In the genomic region with DNA sequence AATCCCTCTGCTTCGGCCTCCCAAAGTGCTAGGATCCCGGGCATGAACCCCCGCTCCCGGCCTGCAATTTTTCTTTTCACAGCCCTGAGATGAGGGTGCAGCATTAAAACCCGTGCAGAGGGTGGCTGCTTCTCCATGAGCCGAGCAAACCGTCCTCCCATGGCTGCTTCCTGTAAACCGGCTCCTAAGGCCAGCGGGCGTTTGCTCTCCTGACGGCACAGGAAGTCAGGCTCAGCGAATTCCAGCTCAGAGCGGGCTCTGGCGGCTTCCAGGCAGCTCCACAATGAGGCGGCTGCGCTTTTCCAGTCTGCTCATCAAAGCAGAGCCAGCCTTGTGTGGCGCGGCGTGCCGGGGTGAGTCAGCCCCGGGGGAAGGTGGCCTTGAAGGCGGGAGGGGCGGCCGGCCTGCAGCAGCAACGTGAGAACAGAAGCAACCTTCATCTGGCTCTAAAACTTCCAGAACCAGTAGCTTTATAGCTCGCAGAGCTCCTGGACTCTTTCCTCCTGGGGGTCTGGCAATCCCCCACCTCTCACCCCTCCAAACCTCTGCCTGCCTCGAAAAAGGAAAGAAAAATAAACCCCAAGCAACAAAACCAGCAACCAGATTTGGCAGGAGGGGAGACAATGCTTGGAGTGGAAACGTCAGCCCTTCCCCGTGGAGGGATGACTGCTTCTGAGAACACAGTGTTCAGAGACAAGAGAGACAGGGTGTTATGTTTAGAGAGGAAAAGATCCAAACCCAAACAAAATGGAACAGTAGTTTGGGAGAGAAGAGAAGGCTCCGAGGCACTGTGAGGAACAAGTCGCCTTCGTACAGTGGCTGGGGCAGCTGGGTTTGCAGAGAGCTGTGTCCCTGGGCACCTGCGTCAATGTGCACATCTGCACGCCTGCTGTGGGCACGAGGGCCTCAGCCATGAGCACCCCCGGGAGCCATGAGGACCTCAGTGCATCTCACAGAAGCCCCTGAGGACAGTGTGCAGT, we compare ENCODE assay signal across 1 cellular context.
A peak's percentile ranks its signal among the peaks of the same experiment; 100 is the strongest.
TF ChIP-seq lines count a peak whose summit lies in the region.

No MANE protein-coding gene starts in this region.

TF ChIP-seq in HepG2, 621 proteins besides CTCF, POLR2A, EP300 and RAD21 (continued from another document and continues in another):
- TF ChIP-seq NCOA2 (CRISPR knock-in tag; IDR thresholded peaks at IDR 0.05) (peak; percentile 82), ZBTB7B (CRISPR knock-in tag; IDR thresholded peaks at IDR 0.05) (peak; percentile 33; the same call in 1 of the 2 replicates), POLR2AphosphoS2 (IDR thresholded peaks at IDR 0.05; ENCODE audit: low read depth, low read length) (no peak), SP1 (IDR thresholded peaks at IDR 0.05) (no peak), SP1 (CRISPR knock-in tag; IDR thresholded peaks at IDR 0.05) (peak; percentile 50; the same call in 1 of the 2 replicates), HNRNPUL1 (IDR thresholded peaks at IDR 0.05; ENCODE audit: low read depth, low read length) (no peak), ZNF44 (CRISPR knock-in tag; IDR thresholded peaks at IDR 0.05) (peak; percentile 88; the same call in 1 of the 2 replicates), POLR2AphosphoS5 (IDR thresholded peaks at IDR 0.05; ENCODE audit: low read depth, low read length) (peak; percentile 49; the same call in 1 of the 2 replicates), ZFP36L1 (CRISPR knock-in tag; IDR thresholded peaks at IDR 0.05) (0 out of 2 replicates have a peak, but pooled peaks have one; percentile 51), ATF7-NPFF (CRISPR knock-in tag; IDR thresholded peaks at IDR 0.05; ENCODE audit: low read depth) (no peak), ZSCAN31 (CRISPR knock-in tag; IDR thresholded peaks at IDR 0.05; ENCODE audit: low read depth) (peak; percentile 70; the same call in 1 of the 2 replicates), FOSL1 (CRISPR knock-in tag; IDR thresholded peaks at IDR 0.05; ENCODE audit: borderline replicate concordance) (peak; percentile 93), SETDB1 (CRISPR knock-in tag; IDR thresholded peaks at IDR 0.05; ENCODE audit: borderline replicate concordance) (no peak), ZC3H4 (CRISPR knock-in tag; IDR thresholded peaks at IDR 0.05; ENCODE audit: borderline replicate concordance) (no peak), MIER3 (CRISPR knock-in tag; IDR thresholded peaks at IDR 0.05; ENCODE audit: borderline replicate concordance) (peak; percentile 78; the same call in 1 of the 2 replicates), XRCC5 (optimal IDR thresholded peaks at IDR 0.05; ENCODE audit: low read length) (peak; percentile 83), DMAP1 (CRISPR knock-in tag; IDR thresholded peaks at IDR 0.05) (peak; percentile 68; the same call in 1 of the 2 replicates), ZNF333 (CRISPR knock-in tag; IDR thresholded peaks at IDR 0.05; ENCODE audit: borderline replicate concordance) (no peak), RBFOX2 (IDR thresholded peaks at IDR 0.05; ENCODE audit: low read depth, low read length) (peak; percentile 67), ZFP90 (CRISPR knock-in tag; IDR thresholded peaks at IDR 0.05; ENCODE audit: borderline replicate concordance) (no peak), FOXA3 (CRISPR knock-in tag; IDR thresholded peaks at IDR 0.05) (peak; percentile 75), ZNF205 (CRISPR knock-in tag; IDR thresholded peaks at IDR 0.05) (peak; percentile 93), SAP130 (CRISPR knock-in tag; IDR thresholded peaks at IDR 0.05; ENCODE audit: low read depth) (peak; percentile 91), SRF (IDR thresholded peaks at IDR 0.05; ENCODE audit: low read depth, low read length) (no peak), ZNF768 (CRISPR knock-in tag; IDR thresholded peaks at IDR 0.05) (peak; percentile 53; the same call in 1 of the 2 replicates), SRY (CRISPR knock-in tag; IDR thresholded peaks at IDR 0.05) (0 out of 2 replicates have a peak, but pooled peaks have one; percentile 20), GTF3A (CRISPR knock-in tag; conservative IDR thresholded peaks at IDR 0.05) (no peak), ZNF564 (CRISPR knock-in tag; IDR thresholded peaks at IDR 0.05) (peak; percentile 82; the same call in 1 of the 2 replicates), ZNF557 (CRISPR knock-in tag; IDR thresholded peaks at IDR 0.05) (no peak), BRCA1 (CRISPR knock-in tag; IDR thresholded peaks at IDR 0.05) (0 out of 2 replicates have a peak, but pooled peaks have one; percentile 51), ZNF598 (CRISPR knock-in tag; IDR thresholded peaks at IDR 0.05; ENCODE audit: borderline replicate concordance) (peak; percentile 84; the same call in 1 of the 2 replicates), MXI1 (IDR thresholded peaks at IDR 0.05; ENCODE audit: borderline replicate concordance, low read depth, low read length) (peak; percentile 85; the same call in 2 of the 3 replicates), NR2F2 (IDR thresholded peaks at IDR 0.05; ENCODE audit: borderline replicate concordance, low read depth) (no peak), STAG1 (CRISPR knock-in tag; IDR thresholded peaks at IDR 0.05) (peak; percentile 60), TCF12 (IDR thresholded peaks at IDR 0.05) (no peak), TCF12 (CRISPR knock-in tag; IDR thresholded peaks at IDR 0.05) (no peak; the same call in 1 of the 2 replicates), NRL (CRISPR knock-in tag; IDR thresholded peaks at IDR 0.05; ENCODE audit: borderline replicate concordance) (no peak), ZNF33A (CRISPR knock-in tag; IDR thresholded peaks at IDR 0.05; ENCODE audit: borderline replicate concordance) (no peak), ATAD3A (CRISPR knock-in tag; IDR thresholded peaks at IDR 0.05) (no peak)
- TF ChIP-seq, protein P1, sequence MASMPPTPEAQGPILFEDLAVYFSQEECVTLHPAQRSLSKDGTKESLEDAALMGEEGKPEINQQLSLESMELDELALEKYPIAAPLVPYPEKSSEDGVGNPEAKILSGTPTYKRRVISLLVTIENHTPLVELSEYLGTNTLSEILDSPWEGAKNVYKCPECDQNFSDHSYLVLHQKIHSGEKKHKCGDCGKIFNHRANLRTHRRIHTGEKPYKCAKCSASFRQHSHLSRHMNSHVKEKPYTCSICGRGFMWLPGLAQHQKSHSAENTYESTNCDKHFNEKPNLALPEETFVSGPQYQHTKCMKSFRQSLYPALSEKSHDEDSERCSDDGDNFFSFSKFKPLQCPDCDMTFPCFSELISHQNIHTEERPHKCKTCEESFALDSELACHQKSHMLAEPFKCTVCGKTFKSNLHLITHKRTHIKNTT (CRISPR knock-in tag; IDR thresholded peaks at IDR 0.05), result no peak
- TF ChIP-seq, protein P2, sequence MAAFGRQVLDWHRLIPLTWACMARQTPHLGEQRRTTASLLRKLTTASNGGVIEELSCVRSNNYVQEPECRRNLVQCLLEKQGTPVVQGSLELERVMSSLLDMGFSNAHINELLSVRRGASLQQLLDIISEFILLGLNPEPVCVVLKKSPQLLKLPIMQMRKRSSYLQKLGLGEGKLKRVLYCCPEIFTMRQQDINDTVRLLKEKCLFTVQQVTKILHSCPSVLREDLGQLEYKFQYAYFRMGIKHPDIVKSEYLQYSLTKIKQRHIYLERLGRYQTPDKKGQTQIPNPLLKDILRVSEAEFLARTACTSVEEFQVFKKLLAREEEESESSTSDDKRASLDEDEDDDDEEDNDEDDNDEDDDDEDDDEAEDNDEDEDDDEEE (CRISPR knock-in tag; IDR thresholded peaks at IDR 0.05), result 0 out of 2 replicates have a peak, but pooled peaks have one; percentile 41
- TF ChIP-seq, protein P3, sequence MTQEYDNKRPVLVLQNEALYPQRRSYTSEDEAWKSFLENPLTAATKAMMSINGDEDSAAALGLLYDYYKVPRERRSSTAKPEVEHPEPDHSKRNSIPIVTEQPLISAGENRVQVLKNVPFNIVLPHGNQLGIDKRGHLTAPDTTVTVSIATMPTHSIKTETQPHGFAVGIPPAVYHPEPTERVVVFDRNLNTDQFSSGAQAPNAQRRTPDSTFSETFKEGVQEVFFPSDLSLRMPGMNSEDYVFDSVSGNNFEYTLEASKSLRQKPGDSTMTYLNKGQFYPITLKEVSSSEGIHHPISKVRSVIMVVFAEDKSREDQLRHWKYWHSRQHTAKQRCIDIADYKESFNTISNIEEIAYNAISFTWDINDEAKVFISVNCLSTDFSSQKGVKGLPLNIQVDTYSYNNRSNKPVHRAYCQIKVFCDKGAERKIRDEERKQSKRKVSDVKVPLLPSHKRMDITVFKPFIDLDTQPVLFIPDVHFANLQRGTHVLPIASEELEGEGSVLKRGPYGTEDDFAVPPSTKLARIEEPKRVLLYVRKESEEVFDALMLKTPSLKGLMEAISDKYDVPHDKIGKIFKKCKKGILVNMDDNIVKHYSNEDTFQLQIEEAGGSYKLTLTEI (CRISPR knock-in tag; conservative IDR thresholded peaks at IDR 0.05), result no peak
- TF ChIP-seq, protein P4, sequence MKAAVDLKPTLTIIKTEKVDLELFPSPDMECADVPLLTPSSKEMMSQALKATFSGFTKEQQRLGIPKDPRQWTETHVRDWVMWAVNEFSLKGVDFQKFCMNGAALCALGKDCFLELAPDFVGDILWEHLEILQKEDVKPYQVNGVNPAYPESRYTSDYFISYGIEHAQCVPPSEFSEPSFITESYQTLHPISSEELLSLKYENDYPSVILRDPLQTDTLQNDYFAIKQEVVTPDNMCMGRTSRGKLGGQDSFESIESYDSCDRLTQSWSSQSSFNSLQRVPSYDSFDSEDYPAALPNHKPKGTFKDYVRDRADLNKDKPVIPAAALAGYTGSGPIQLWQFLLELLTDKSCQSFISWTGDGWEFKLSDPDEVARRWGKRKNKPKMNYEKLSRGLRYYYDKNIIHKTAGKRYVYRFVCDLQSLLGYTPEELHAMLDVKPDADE (CRISPR knock-in tag; IDR thresholded peaks at IDR 0.05), result no peak
- TF ChIP-seq, protein P5, sequence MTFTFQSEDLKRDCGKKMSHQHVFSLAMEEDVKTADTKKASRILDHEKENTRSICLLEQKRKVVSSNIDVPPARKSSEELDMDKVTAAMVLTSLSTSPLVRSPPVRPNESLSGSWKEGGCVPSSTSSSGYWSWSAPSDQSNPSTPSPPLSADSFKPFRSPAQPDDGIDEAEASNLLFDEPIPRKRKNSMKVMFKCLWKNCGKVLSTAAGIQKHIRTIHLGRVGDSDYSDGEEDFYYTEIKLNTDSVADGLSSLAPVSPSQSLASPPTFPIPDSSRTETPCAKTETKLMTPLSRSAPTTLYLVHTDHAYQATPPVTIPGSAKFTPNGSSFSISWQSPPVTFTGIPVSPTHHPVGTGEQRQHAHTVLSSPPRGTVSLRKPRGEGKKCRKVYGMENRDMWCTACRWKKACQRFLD (CRISPR knock-in tag; IDR thresholded peaks at IDR 0.05; ENCODE audit: borderline replicate concordance), result no peak
- TF ChIP-seq, protein P6, sequence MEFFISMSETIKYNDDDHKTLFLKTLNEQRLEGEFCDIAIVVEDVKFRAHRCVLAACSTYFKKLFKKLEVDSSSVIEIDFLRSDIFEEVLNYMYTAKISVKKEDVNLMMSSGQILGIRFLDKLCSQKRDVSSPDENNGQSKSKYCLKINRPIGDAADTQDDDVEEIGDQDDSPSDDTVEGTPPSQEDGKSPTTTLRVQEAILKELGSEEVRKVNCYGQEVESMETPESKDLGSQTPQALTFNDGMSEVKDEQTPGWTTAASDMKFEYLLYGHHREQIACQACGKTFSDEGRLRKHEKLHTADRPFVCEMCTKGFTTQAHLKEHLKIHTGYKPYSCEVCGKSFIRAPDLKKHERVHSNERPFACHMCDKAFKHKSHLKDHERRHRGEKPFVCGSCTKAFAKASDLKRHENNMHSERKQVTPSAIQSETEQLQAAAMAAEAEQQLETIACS (CRISPR knock-in tag; IDR thresholded peaks at IDR 0.05), result no peak
- TF ChIP-seq, protein P7, sequence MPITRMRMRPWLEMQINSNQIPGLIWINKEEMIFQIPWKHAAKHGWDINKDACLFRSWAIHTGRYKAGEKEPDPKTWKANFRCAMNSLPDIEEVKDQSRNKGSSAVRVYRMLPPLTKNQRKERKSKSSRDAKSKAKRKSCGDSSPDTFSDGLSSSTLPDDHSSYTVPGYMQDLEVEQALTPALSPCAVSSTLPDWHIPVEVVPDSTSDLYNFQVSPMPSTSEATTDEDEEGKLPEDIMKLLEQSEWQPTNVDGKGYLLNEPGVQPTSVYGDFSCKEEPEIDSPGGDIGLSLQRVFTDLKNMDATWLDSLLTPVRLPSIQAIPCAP (CRISPR knock-in tag; IDR thresholded peaks at IDR 0.05; ENCODE audit: low read depth), result no peak
- TF ChIP-seq, protein P8, sequence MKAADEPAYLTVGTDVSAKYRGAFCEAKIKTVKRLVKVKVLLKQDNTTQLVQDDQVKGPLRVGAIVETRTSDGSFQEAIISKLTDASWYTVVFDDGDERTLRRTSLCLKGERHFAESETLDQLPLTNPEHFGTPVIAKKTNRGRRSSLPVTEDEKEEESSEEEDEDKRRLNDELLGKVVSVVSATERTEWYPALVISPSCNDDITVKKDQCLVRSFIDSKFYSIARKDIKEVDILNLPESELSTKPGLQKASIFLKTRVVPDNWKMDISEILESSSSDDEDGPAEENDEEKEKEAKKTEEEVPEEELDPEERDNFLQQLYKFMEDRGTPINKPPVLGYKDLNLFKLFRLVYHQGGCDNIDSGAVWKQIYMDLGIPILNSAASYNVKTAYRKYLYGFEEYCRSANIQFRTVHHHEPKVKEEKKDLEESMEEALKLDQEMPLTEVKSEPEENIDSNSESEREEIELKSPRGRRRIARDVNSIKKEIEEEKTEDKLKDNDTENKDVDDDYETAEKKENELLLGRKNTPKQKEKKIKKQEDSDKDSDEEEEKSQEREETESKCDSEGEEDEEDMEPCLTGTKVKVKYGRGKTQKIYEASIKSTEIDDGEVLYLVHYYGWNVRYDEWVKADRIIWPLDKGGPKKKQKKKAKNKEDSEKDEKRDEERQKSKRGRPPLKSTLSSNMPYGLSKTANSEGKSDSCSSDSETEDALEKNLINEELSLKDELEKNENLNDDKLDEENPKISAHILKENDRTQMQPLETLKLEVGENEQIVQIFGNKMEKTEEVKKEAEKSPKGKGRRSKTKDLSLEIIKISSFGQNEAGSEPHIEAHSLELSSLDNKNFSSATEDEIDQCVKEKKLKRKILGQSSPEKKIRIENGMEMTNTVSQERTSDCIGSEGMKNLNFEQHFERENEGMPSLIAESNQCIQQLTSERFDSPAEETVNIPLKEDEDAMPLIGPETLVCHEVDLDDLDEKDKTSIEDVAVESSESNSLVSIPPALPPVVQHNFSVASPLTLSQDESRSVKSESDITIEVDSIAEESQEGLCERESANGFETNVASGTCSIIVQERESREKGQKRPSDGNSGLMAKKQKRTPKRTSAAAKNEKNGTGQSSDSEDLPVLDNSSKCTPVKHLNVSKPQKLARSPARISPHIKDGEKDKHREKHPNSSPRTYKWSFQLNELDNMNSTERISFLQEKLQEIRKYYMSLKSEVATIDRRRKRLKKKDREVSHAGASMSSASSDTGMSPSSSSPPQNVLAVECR (CRISPR knock-in tag; IDR thresholded peaks at IDR 0.05; ENCODE audit: borderline replicate concordance), result peak; percentile 72; the same call in 1 of the 2 replicates
- TF ChIP-seq, protein P9, sequence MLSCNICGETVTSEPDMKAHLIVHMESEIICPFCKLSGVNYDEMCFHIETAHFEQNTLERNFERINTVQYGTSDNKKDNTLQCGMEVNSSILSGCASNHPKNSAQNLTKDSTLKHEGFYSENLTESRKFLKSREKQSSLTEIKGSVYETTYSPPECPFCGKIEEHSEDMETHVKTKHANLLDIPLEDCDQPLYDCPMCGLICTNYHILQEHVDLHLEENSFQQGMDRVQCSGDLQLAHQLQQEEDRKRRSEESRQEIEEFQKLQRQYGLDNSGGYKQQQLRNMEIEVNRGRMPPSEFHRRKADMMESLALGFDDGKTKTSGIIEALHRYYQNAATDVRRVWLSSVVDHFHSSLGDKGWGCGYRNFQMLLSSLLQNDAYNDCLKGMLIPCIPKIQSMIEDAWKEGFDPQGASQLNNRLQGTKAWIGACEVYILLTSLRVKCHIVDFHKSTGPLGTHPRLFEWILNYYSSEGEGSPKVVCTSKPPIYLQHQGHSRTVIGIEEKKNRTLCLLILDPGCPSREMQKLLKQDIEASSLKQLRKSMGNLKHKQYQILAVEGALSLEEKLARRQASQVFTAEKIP (CRISPR knock-in tag; IDR thresholded peaks at IDR 0.05; ENCODE audit: borderline replicate concordance), result no peak
